8 cellular contexts compared by ENCODE assay signal in genomic region chr10:2839081-2839725, GRCh38.
DNase-seq lines count a peak whose midpoint lies in the region; ATAC-seq and TF ChIP-seq lines count a peak whose summit lies in the region.

No MANE protein-coding gene starts in this region.

- no peaks in the 10 kb centered on the region for H3K36me3 ChIP-seq in gastroesophageal sphincter
- H3K36me3 ChIP-seq in CD8-positive, alpha-beta memory T cell (ENCODE audit: insufficient read depth, low read length) = no peaks in the 10 kb centered on the region

- H3K4me1 Mint-ChIP-seq in CD8-positive, alpha-beta memory T cell = no peaks in the 10 kb centered on the region

- H3K27ac ChIP-seq in gastroesophageal sphincter = no peak overlapping the region
- H3K27ac ChIP-seq in CD8-positive, alpha-beta memory T cell (ENCODE audit: low read depth, low read length) = no peak overlapping the region

- H3K9me3 ChIP-seq in gastroesophageal sphincter = no peaks in the 10 kb centered on the region
- H3K9me3 ChIP-seq in CD8-positive, alpha-beta memory T cell (ENCODE audit: low read length) = no peaks in the 10 kb centered on the region

- no peak overlapping the region for H3K4me3 Mint-ChIP-seq in CD8-positive, alpha-beta memory T cell

- peaks cover 10 to 24% of the 10 kb centered on the region in 2 donors for H3K27me3 Mint-ChIP-seq in CD8-positive, alpha-beta memory T cell

- H3K36me3 Mint-ChIP-seq in CD8-positive, alpha-beta memory T cell = no peaks in the 10 kb centered on the region

- peaks cover 0 to 2% (median 0%) of the 10 kb centered on the region in 5 donors for H3K9me3 Mint-ChIP-seq in CD8-positive, alpha-beta memory T cell

- ATAC-seq in gastroesophageal sphincter (no peak), HG02870 (IDR thresholded peaks at IDR 0.05; ENCODE audit: unreplicated experiment) (no peak)

- H3K4me1 ChIP-seq in gastroesophageal sphincter = peaks cover 0 to 3% (median 2%) of the 10 kb centered on the region in 3 donors
- H3K4me1 ChIP-seq in CD8-positive, alpha-beta memory T cell (ENCODE audit: insufficient read depth, low read length) = no peaks in the 10 kb centered on the region

- POLR2A ChIA-PET in CD8-positive, alpha-beta memory T cell (lab: Charles Lee) = no interaction called here

- no peak overlapping the region for H3K4me3 ChIP-seq in gastroesophageal sphincter
- no peak overlapping the region for H3K4me3 ChIP-seq in CD8-positive, alpha-beta memory T cell (ENCODE audit: low read length)

- DNase-seq in SHP77 (lab: John Stamatoyannopoulos, UW) (peak; percentile 2 to 40), SHP77 treated with DMSO at 0.1 percent for 48 hours (lab: John Stamatoyannopoulos, UW) (no peak), LHCN-M2 (ENCODE audit: low read depth) (peak; percentile 5)
- DNase-seq in activated CD4-positive, alpha-beta T cell treated with anti-CD3 and anti-CD28 coated beads for 48 hours = peak; percentile 58
- DNase-seq in stimulated activated CD4-positive, alpha-beta T cell treated with anti-CD3 and anti-CD28 coated beads, Interleukin-12 subunit alpha, Interleukin-12 subunit beta, amount 100 ng/mL, for 24 hours (ENCODE audit: low read depth in 2 of 2) = peak; percentile 10 to 24
- DNase-seq in CD8-positive, alpha-beta memory T cell = no peak

- no peak for TF ChIP-seq POLR2A in gastroesophageal sphincter (IDR thresholded peaks at IDR 0.05)

- no peak for TF ChIP-seq EP300 in gastroesophageal sphincter (IDR thresholded peaks at IDR 0.05)

- H3K27me3 ChIP-seq in gastroesophageal sphincter = peaks cover 9% of the 10 kb centered on the region
- H3K27me3 ChIP-seq in CD8-positive, alpha-beta memory T cell (ENCODE audit: insufficient read depth, low read length, poor library complexity, severe bottlenecking) = no peaks in the 10 kb centered on the region

- peak in 3 of 4 experiments; percentile 18 to 41 (median 19) for TF ChIP-seq CTCF in gastroesophageal sphincter (IDR thresholded peaks at IDR 0.05)

- WGBS in gastroesophageal sphincter (ENCODE audit: low coverage in 1 of 2), 2 donors = 63 to 67% methylated on average over 7 to 8 of the region's 16 CpGs

- CTCF ChIA-PET in CD8-positive, alpha-beta memory T cell (lab: Charles Lee) = no interaction called here

- no peak overlapping the region for H3K27ac Mint-ChIP-seq in CD8-positive, alpha-beta memory T cell

Comparison
In these comparisons a context has a peak if more than half of its experiments do, and no peak if none do; other contexts are left out.
1. DNase-seq: peak in SHP77 (2 of 2), LHCN-M2 (single experiment), activated CD4-positive, alpha-beta T cell treated with anti-CD3 and anti-CD28 coated beads for 48 hours (single experiment) and stimulated activated CD4-positive, alpha-beta T cell treated with anti-CD3 and anti-CD28 coated beads, Interleukin-12 subunit alpha, Interleukin-12 subunit beta, amount 100 ng/mL, for 24 hours (2 of 2); none in SHP77 treated with DMSO at 0.1 percent for 48 hours (single experiment) and CD8-positive, alpha-beta memory T cell (0 of 5).